In the genomic region with DNA sequence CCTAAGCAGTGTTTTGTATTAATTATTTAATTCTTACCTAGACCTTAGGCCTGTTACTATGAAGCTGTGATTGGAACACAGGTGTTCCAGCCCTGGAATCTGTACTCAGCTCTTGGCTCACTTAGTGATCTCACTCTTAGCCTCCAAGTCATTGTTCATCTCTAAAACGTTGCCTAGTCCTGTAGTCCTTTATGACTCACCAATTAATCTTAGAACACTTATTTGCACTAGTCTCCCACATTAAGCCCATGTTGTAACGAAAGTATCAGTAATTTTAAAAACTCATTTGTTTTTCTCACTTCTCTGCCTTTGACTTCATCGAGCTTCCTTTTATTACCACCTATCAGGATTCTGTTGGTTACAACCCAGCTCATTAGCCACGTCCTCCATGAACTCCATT, we compare ENCODE assay signal across 24 cellular contexts.
"Had no signal": no experiment of that assay in that cellular context is flagged by ENCODE, and none has a peak within 500 bp of the region (broad histone marks: within the 10 kb centered on the region; RNA-seq: fewer than 3 reads in every experiment).

No MANE protein-coding gene starts in this region.

- H3K4me2 ChIP-seq: PC-9 had no signal

- H3K36me3 ChIP-seq: Peyer's patch, SJCRH30 had no signal

- H3K4me1 ChIP-seq: Peyer's patch had no signal

- H3K9me3 ChIP-seq: SJCRH30 had no signal

- ATAC-seq: HepG2, Right ventricle myocardium inferior, SK-N-SH treated with all-trans-retinoic acid at 6 μM for 48 hours had no signal

- FAIRE-seq: HepG2 had no signal

- DNase-seq: IMR-90; Karpas-422; KG1; MM.1S; NCI-H1092 treated with DMSO at 0.1 percent for 48 hours; NCI-H1436; NCI-H187; NCI-H2029; NCI-H2081 treated with DMSO at 0.1 percent for 48 hours; NCI-H2171; NCI-H226; NCI-H446; NCI-H510A; NCI-H524 treated with DMSO at 0.1 percent for 48 hours; NK-92 treated with Interleukin-12 subunit alpha and Interleukin-12 subunit beta, amount 100 ng/mL, for 24 hours; OCI-M1; PC-9; Peyer's patch; SHP77 treated with DMSO at 0.1 percent for 48 hours; SJCRH30; T-helper 1 cell had no signal

- H2AFZ ChIP-seq: PC-9 had no signal

- H3K27me3 ChIP-seq: Peyer's patch, SJCRH30 had no signal

- H3K27ac ChIP-seq: PC-9, Peyer's patch had no signal

- H3K4me3 ChIP-seq: PC-9, Peyer's patch, SJCRH30 had no signal
